8 cellular contexts compared by ENCODE assay signal in genomic region chr10:95560288-95561199, GRCh38. TPM values are rescaled to one million over a fixed set of nuclear protein-coding genes. Genes with fewer than 3 reads are reported as not detected.
DNase-seq lines count a peak whose midpoint lies in the region; ATAC-seq and TF ChIP-seq lines count a peak whose summit lies in the region.

No MANE protein-coding gene starts in this region.

- no peaks in the 10 kb centered on the region for H3K9me3 Mint-ChIP-seq in GM23338
- no peaks in the 10 kb centered on the region for H3K9me3 Mint-ChIP-seq in activated naive CD8-positive, alpha-beta T cell treated with anti-CD3 and anti-CD28 coated beads, Interleukin-2, amount 50 U/mL, for 24 hours

- peak; percentile 57 for DNase-seq in Ammon's horn (ENCODE audit: low spot score)
- DNase-seq in GM23338 (ENCODE audit: low spot score) = peak; percentile 74
- DNase-seq in RWPE2 (ENCODE audit: low spot score) = peak; percentile 70
- DNase-seq in activated naive CD8-positive, alpha-beta T cell treated with anti-CD3 and anti-CD28 coated beads, Interleukin-2, amount 50 U/mL, for 24 hours = peak; percentile 26
- peak; percentile 62 for DNase-seq in left ventricle myocardium superior
- peak; percentile 42 for DNase-seq in putamen (ENCODE audit: low spot score)
- DNase-seq in MV-4-11 (lab: John Stamatoyannopoulos, UW) = no peak

- H2AFZ ChIP-seq in GM23338 = peak overlapping the region; percentile 84

- H3K27ac Mint-ChIP-seq in GM23338 = peak overlapping the region; percentile 84
- H3K27ac Mint-ChIP-seq in activated naive CD8-positive, alpha-beta T cell treated with anti-CD3 and anti-CD28 coated beads, Interleukin-2, amount 50 U/mL, for 24 hours = peak overlapping the region; percentile 34

- peak; percentile 35 for ATAC-seq in GM23338
- ATAC-seq in RWPE2 (ENCODE audit: low read depth) = peak; percentile 28; the same call in 2 of the 3 replicates
- ATAC-seq in activated naive CD8-positive, alpha-beta T cell treated with anti-CD3 and anti-CD28 coated beads, Interleukin-2, amount 50 U/mL, for 24 hours = peak; percentile 17
- peak; percentile 2 for ATAC-seq in left ventricle myocardium superior
- no peak for ATAC-seq in GM21786 (IDR thresholded peaks at IDR 0.05; ENCODE audit: unreplicated experiment)

- no peaks in the 10 kb centered on the region for H3K9me2 ChIP-seq in GM23338 (ENCODE audit: insufficient read depth)

- peaks cover 48% of the 10 kb centered on the region for H3K4me1 Mint-ChIP-seq in GM23338
- peaks cover 7% of the 10 kb centered on the region for H3K4me1 Mint-ChIP-seq in activated naive CD8-positive, alpha-beta T cell treated with anti-CD3 and anti-CD28 coated beads, Interleukin-2, amount 50 U/mL, for 24 hours

- H3K79me2 ChIP-seq in GM23338 (replicated peaks; ENCODE audit: insufficient read depth) = peaks cover 36% of the 10 kb centered on the region

- no peaks in the 10 kb centered on the region for H3K36me3 ChIP-seq in GM23338 (ENCODE audit: insufficient read depth)
- H3K36me3 ChIP-seq in RWPE2 (ENCODE audit: low read depth) = no peaks in the 10 kb centered on the region

- intact Hi-C loops in left ventricle myocardium superior (cut with micrococcal nuclease) = no loop called here

- H3K27me3 ChIP-seq in GM23338 (ENCODE audit: insufficient read depth) (peaks cover 4% of the 10 kb centered on the region; the same call in 1 of the 2 replicates), RWPE2 (ENCODE audit: insufficient read depth, poor library complexity, severe bottlenecking) (peaks cover 9% of the 10 kb centered on the region)

- H4K20me1 ChIP-seq in GM23338 (replicated peaks; ENCODE audit: insufficient read depth) = peaks cover 15% of the 10 kb centered on the region; the same call in 1 of the 2 replicates

- no peaks in the 10 kb centered on the region for H3K36me3 Mint-ChIP-seq in GM23338 (ENCODE audit: low read depth)
- no peaks in the 10 kb centered on the region for H3K36me3 Mint-ChIP-seq in activated naive CD8-positive, alpha-beta T cell treated with anti-CD3 and anti-CD28 coated beads, Interleukin-2, amount 50 U/mL, for 24 hours (ENCODE audit: low read depth)

- H3K4me1 ChIP-seq in GM23338 (ENCODE audit: insufficient read depth) = peaks cover 47% of the 10 kb centered on the region
- no peaks in the 10 kb centered on the region for H3K4me1 ChIP-seq in RWPE2 (ENCODE audit: insufficient read depth, poor library complexity, severe bottlenecking)

- peak overlapping the region; percentile 74; the same call in 1 of the 2 replicates for H3K27ac ChIP-seq in GM23338 (ENCODE audit: low read depth)
- no peak overlapping the region for H3K27ac ChIP-seq in RWPE2 (ENCODE audit: poor library complexity, severe bottlenecking)

- TF ChIP-seq CTCF in GM23338 (conservative IDR thresholded peaks at IDR 0.05; ENCODE audit: low read depth in 2 of 2) (no peak), RWPE2 (IDR thresholded peaks at IDR 0.05; ENCODE audit: poor library complexity, severe bottlenecking) (no peak)

- H3K4me2 ChIP-seq in GM23338 = peak overlapping the region; percentile 92

- H3K4me3 Mint-ChIP-seq in GM23338 = peak overlapping the region; percentile 97
- H3K4me3 Mint-ChIP-seq in activated naive CD8-positive, alpha-beta T cell treated with anti-CD3 and anti-CD28 coated beads, Interleukin-2, amount 50 U/mL, for 24 hours = peak overlapping the region; percentile 93

- peaks cover 11% of the 10 kb centered on the region for H3K27me3 Mint-ChIP-seq in GM23338 (ENCODE audit: insufficient read depth, low read depth, poor library complexity)
- peaks cover 13% of the 10 kb centered on the region for H3K27me3 Mint-ChIP-seq in activated naive CD8-positive, alpha-beta T cell treated with anti-CD3 and anti-CD28 coated beads, Interleukin-2, amount 50 U/mL, for 24 hours

- no peaks in the 10 kb centered on the region for H3K9me3 ChIP-seq in RWPE2 (ENCODE audit: severe bottlenecking)

- peaks cover 12% of the 10 kb centered on the region; the same call in 1 of the 2 replicates for H3F3A ChIP-seq in GM23338 (replicated peaks; ENCODE audit: low read depth)

- peak overlapping the region; percentile 99 for H3K4me3 ChIP-seq in GM23338
- H3K4me3 ChIP-seq in RWPE2 (ENCODE audit: severe bottlenecking) = peak overlapping the region; percentile 55

TF ChIP-seq in GM23338, 12 proteins besides CTCF, POLR2A, EP300 and RAD21 (continues in another document):
- TF ChIP-seq REST (IDR thresholded peaks at IDR 0.05; ENCODE audit: unreplicated experiment) (no peak), POLR2AphosphoS5 (IDR thresholded peaks at IDR 0.05; ENCODE audit: low read depth) (no peak)

RNA-seq across cellular contexts. Expression of gene SORBS1, which starts 0.6 kb away (rescaled TPM):
- 35.9 and 47.7 TPM in 2 replicates for total RNA-seq in GM23338 (2014; rRNA removed; shearing (Covaris generic))
- 50.5 and 51.5 TPM in 2 replicates for polyA plus RNA-seq in GM23338 (2016; fragmentation: Nextera tagmentation; extraction: Ambion mirVana)
- total RNA-seq in left ventricle myocardium superior = 703 TPM

Comparison
In these comparisons a context has a peak if more than half of its experiments do, and no peak if none do; other contexts are left out.
1. RNA of gene SORBS1, which starts 0.6 kb away (total RNA-seq): 703 TPM in left ventricle myocardium superior (single experiment); 35.9 to 47.7 TPM in GM23338; every median in the first group is over 10 times any median in the second.